17 cellular contexts compared by ENCODE assay signal in genomic region chr22:30186535-30186934, GRCh38.
DNase-seq lines count a peak whose midpoint lies in the region; FAIRE-seq and TF ChIP-seq lines count a peak whose summit lies in the region.
"Had no signal": no experiment of that assay in that cellular context is flagged by ENCODE, and none has a peak within 500 bp of the region (broad histone marks: within the 10 kb centered on the region; RNA-seq: fewer than 3 reads in every experiment).

No MANE protein-coding gene starts in this region.

- TF ChIP-seq POLR2A in esophagus squamous epithelium (IDR thresholded peaks at IDR 0.05), result no peak

- H3K36me3 Mint-ChIP-seq in activated T-helper 2 cell treated with anti-CD3 and anti-CD28 coated beads, Interferon-gamma antibody, Interleukin-2, Interleukin-4, amounts not matched to agents 10 μg/mL and 5 μg/mL and 100 μg/mL, durations not matched to agents 14 hours and 24 hours and 36 hours (ENCODE audit: low read depth), result peaks cover 18% of the 10 kb centered on the region

- H3K27me3 Mint-ChIP-seq in activated T-helper 2 cell treated with anti-CD3 and anti-CD28 coated beads, Interferon-gamma antibody, Interleukin-2, Interleukin-4, amounts not matched to agents 10 μg/mL and 5 μg/mL and 100 μg/mL, durations not matched to agents 14 hours and 24 hours and 36 hours (ENCODE audit: low read depth), result no peaks in the 10 kb centered on the region

- peak overlapping the region; percentile 35 for H3K4me3 Mint-ChIP-seq in activated T-helper 2 cell treated with anti-CD3 and anti-CD28 coated beads, Interferon-gamma antibody, Interleukin-2, Interleukin-4, amounts not matched to agents 10 μg/mL and 5 μg/mL and 100 μg/mL, durations not matched to agents 14 hours and 24 hours and 36 hours (ENCODE audit: low read depth)

- no peaks in the 10 kb centered on the region for H3K9me3 ChIP-seq in esophagus squamous epithelium
- H3K9me3 ChIP-seq: esophagus muscularis mucosa, Peyer's patch, right lobe of liver, uterus had no signal

- no peak overlapping the region for H3K27ac ChIP-seq in esophagus squamous epithelium
- H3K27ac ChIP-seq: esophagus muscularis mucosa, Peyer's patch, right lobe of liver, uterus, WERI-Rb-1 had no signal

- intact Hi-C loops in activated T-helper 2 cell treated with anti-CD3 and anti-CD28 coated beads, Interferon-gamma antibody, Interleukin-2, Interleukin-4, amounts not matched to agents 10 μg/mL and 5 μg/mL and 100 μg/mL, durations not matched to agents 14 hours and 24 hours and 36 hours (cut with micrococcal nuclease), result no loop called here
- intact Hi-C loops in esophagus squamous epithelium (cut with DNase I), result no loop called here

- no peaks in the 10 kb centered on the region for H3K9me3 Mint-ChIP-seq in activated T-helper 2 cell treated with anti-CD3 and anti-CD28 coated beads, Interferon-gamma antibody, Interleukin-2, Interleukin-4, amounts not matched to agents 10 μg/mL and 5 μg/mL and 100 μg/mL, durations not matched to agents 14 hours and 24 hours and 36 hours

- TF ChIP-seq CTCF in D721Med (IDR thresholded peaks at IDR 0.05; ENCODE audit: insufficient read depth, missing control alignments), result no peak
- no peak for TF ChIP-seq CTCF in esophagus squamous epithelium (IDR thresholded peaks at IDR 0.05)

- H3K4me1 ChIP-seq in esophagus squamous epithelium, result peaks cover 0 to 6% (median 0%) of the 10 kb centered on the region in 3 donors
- H3K4me1 ChIP-seq: Peyer's patch, right lobe of liver, uterus had no signal

- 67 to 91% methylated on average over 6 of the region's 6 CpGs for WGBS in esophagus squamous epithelium, 2 donors

- FAIRE-seq in D721Med (lab: Jason Lieb, UNC), result no peak
- FAIRE-seq: A204.1 had no signal

- H3K27ac Mint-ChIP-seq in activated T-helper 2 cell treated with anti-CD3 and anti-CD28 coated beads, Interferon-gamma antibody, Interleukin-2, Interleukin-4, amounts not matched to agents 10 μg/mL and 5 μg/mL and 100 μg/mL, durations not matched to agents 14 hours and 24 hours and 36 hours, result peak overlapping the region; percentile 96

- H3K4me3 ChIP-seq in esophagus squamous epithelium, result no peak overlapping the region
- H3K4me3 ChIP-seq: esophagus muscularis mucosa, Peyer's patch, right lobe of liver, uterus had no signal

- peak; percentile 29 for DNase-seq in NCI-H2029 (lab: John Stamatoyannopoulos, UW)
- DNase-seq in NCI-H2029 treated with DMSO at 0.1 percent for 48 hours (lab: John Stamatoyannopoulos, UW), result no peak
- peak; percentile 42 for DNase-seq in CD1c-positive myeloid dendritic cell (ENCODE audit: extremely low spot score)
- peak; percentile 78 to 85 for DNase-seq in NOMO-1 (lab: John Stamatoyannopoulos, UW; ENCODE audit: unreplicated experiment in 2 of 2)
- no peak for DNase-seq in activated T-helper 2 cell treated with anti-CD3 and anti-CD28 coated beads, Interferon-gamma antibody, Interleukin-2, Interleukin-4, amounts not matched to agents 10 μg/mL and 5 μg/mL and 100 μg/mL, durations not matched to agents 14 hours and 24 hours and 36 hours (ENCODE audit: low spot score)
- DNase-seq in D721Med (ENCODE audit: insufficient read length, low spot score), result no peak
- DNase-seq in esophagus squamous epithelium (lab: John Stamatoyannopoulos, UW), result no peak
- no peak for DNase-seq in effector CD4-positive, alpha-beta T cell
- DNase-seq: C1 segment of cervical spinal cord, left ventricle myocardium superior, NCI-H1436, Peyer's patch, uterus, WERI-Rb-1 had no signal

- H3K4me1 Mint-ChIP-seq in activated T-helper 2 cell treated with anti-CD3 and anti-CD28 coated beads, Interferon-gamma antibody, Interleukin-2, Interleukin-4, amounts not matched to agents 10 μg/mL and 5 μg/mL and 100 μg/mL, durations not matched to agents 14 hours and 24 hours and 36 hours (ENCODE audit: low read depth), result peaks cover 88% of the 10 kb centered on the region

- H3K27me3 ChIP-seq in esophagus squamous epithelium, result peaks cover 0 to 11% (median 0%) of the 10 kb centered on the region in 4 donors
- H3K27me3 ChIP-seq: esophagus muscularis mucosa, Peyer's patch, right lobe of liver, uterus had no signal

- H3K36me3 ChIP-seq in esophagus squamous epithelium, result no peaks in the 10 kb centered on the region
- H3K36me3 ChIP-seq: esophagus muscularis mucosa, Peyer's patch, right lobe of liver, uterus, WERI-Rb-1 had no signal

Comparison
In these comparisons a context has a peak if more than half of its experiments do, and no peak if none do; other contexts are left out.
1. DNase-seq: peak in NCI-H2029 (single experiment), CD1c-positive myeloid dendritic cell (single experiment) and NOMO-1 (2 of 2); none in NCI-H2029 treated with DMSO at 0.1 percent for 48 hours (single experiment), activated T-helper 2 cell treated with anti-CD3 and anti-CD28 coated beads, Interferon-gamma antibody, Interleukin-2, Interleukin-4, amounts not matched to agents 10 μg/mL and 5 μg/mL and 100 μg/mL, durations not matched to agents 14 hours and 24 hours and 36 hours (single experiment), D721Med (single experiment), esophagus squamous epithelium (single experiment) and effector CD4-positive, alpha-beta T cell (single experiment).